Comparison of ENCODE assay signal across 9 cellular contexts in the genomic region with DNA sequence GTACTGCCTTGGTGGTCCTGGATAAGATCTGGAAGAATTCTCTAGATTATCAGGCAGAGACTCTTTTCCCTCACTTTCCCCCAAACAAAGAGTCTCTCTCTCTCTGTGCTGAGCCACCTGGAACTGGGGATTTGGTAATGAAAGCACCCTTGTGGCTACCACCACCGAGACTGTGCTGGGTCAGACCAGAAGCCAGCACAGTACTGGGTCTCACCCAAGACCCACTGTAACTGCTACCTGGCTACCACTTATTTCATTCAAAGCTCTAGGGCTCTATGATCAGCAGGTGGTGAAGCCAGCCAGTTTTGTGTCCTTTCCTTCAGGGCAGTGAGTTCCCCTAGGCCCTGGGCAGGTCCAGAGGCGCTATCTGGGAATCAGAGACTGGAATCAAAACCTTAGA.
"Had no signal": no experiment of that assay in that cellular context is flagged by ENCODE, and none has a peak within 500 bp of the region (broad histone marks: within the 10 kb centered on the region; RNA-seq: fewer than 3 reads in every experiment).

No MANE protein-coding gene starts in this region.

- H2AFZ ChIP-seq: GM23248, GM23338 had no signal

- ATAC-seq: GM23338, HCT116 had no signal

- DNase-seq: GM23248, GOT3, H7, H9, HCEC 1CT, HFFc6 had no signal

- H3K9ac ChIP-seq: GM23248 had no signal

- H3K4me2 ChIP-seq: GM23338 had no signal

- H3K9me3 ChIP-seq: HAP-1 had no signal

- H3K4me3 ChIP-seq: GM23248, GM23338, HAP-1 had no signal

- H3K36me3 ChIP-seq: HAP-1 had no signal

- H3K27ac ChIP-seq: GM23248 had no signal
